ENCODE assay signal across 20 cellular contexts in genomic region chr9:96782241-96782640, GRCh38.
"Had no signal": no experiment of that assay in that cellular context is flagged by ENCODE, and none has a peak within 500 bp of the region (broad histone marks: within the 10 kb centered on the region; RNA-seq: fewer than 3 reads in every experiment).

No MANE protein-coding gene starts in this region.

- H3K27ac ChIP-seq: adrenal gland, breast epithelium, sigmoid colon, tibial artery had no signal

- H3K27me3 ChIP-seq: adrenal gland, breast epithelium, sigmoid colon, tibial artery had no signal

- DNase-seq: activated CD4-positive, CD25-positive, alpha-beta regulatory T cell treated with anti-CD3 and anti-CD28 coated beads, Interleukin-2, amount 50 U/mL, for 72 hours; activated gamma-delta T cell treated with Interleukin-2 at 50 U/mL for 16 hours; adrenal gland; cerebellar nuclear complex; cortex of kidney; hypothalamus; midbrain; occipital lobe; posterior cingulate gyrus; sigmoid colon; stimulated activated naive CD4-positive, alpha-beta T cell; substantia nigra; T1000; tibial artery had no signal

- FAIRE-seq: astrocyte, endometrium, frontal cortex, keratinocyte had no signal

- H3K9me3 ChIP-seq: adrenal gland, sigmoid colon had no signal

- H3K4me3 ChIP-seq: adrenal gland, breast epithelium, lung, sigmoid colon, tibial artery had no signal

- H3K36me3 ChIP-seq: adrenal gland, breast epithelium, sigmoid colon had no signal
